1 cellular context compared by ENCODE assay signal in the genomic region with DNA sequence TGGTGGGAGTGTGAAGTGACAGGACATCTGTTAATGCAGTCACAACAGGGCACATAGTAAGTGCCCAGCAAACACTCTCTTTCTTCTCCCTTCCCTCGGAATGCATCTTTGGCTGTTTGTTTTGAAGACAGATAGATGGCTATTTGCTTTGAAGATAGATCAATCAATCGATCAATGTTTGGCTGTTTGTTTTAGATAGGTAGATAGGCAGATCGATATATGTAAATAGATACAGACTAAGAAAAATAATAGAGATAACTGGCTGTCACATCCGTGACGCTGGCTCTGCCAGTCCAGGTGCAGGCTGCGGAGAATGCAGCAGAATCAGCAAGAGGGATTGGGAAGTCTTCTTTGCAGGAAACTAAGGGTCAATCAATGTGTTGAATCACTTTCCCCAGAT.
A peak's percentile ranks its signal among the peaks of the same experiment; 100 is the strongest.
TF ChIP-seq lines count a peak whose summit lies in the region.

No MANE protein-coding gene starts in this region.

TF ChIP-seq in HepG2, 621 proteins besides CTCF, POLR2A, EP300 and RAD21 (continued from another document and continues in another):
- TF ChIP-seq, protein P1, sequence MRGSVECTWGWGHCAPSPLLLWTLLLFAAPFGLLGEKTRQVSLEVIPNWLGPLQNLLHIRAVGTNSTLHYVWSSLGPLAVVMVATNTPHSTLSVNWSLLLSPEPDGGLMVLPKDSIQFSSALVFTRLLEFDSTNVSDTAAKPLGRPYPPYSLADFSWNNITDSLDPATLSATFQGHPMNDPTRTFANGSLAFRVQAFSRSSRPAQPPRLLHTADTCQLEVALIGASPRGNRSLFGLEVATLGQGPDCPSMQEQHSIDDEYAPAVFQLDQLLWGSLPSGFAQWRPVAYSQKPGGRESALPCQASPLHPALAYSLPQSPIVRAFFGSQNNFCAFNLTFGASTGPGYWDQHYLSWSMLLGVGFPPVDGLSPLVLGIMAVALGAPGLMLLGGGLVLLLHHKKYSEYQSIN (CRISPR knock-in tag; IDR thresholded peaks at IDR 0.05; ENCODE audit: borderline replicate concordance), result no peak
- TF ChIP-seq, protein P2, sequence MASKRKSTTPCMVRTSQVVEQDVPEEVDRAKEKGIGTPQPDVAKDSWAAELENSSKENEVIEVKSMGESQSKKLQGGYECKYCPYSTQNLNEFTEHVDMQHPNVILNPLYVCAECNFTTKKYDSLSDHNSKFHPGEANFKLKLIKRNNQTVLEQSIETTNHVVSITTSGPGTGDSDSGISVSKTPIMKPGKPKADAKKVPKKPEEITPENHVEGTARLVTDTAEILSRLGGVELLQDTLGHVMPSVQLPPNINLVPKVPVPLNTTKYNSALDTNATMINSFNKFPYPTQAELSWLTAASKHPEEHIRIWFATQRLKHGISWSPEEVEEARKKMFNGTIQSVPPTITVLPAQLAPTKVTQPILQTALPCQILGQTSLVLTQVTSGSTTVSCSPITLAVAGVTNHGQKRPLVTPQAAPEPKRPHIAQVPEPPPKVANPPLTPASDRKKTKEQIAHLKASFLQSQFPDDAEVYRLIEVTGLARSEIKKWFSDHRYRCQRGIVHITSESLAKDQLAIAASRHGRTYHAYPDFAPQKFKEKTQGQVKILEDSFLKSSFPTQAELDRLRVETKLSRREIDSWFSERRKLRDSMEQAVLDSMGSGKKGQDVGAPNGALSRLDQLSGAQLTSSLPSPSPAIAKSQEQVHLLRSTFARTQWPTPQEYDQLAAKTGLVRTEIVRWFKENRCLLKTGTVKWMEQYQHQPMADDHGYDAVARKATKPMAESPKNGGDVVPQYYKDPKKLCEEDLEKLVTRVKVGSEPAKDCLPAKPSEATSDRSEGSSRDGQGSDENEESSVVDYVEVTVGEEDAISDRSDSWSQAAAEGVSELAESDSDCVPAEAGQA (IDR thresholded peaks at IDR 0.05; ENCODE audit: low read depth), result no peak
- TF ChIP-seq, protein P2 (CRISPR knock-in tag; IDR thresholded peaks at IDR 0.05; ENCODE audit: borderline replicate concordance), result no peak; the same call in 1 of the 2 replicates
- no peak for TF ChIP-seq ZKSCAN1 (IDR thresholded peaks at IDR 0.05; ENCODE audit: low read length)
- peak; percentile 30 for TF ChIP-seq RBM22 (optimal IDR thresholded peaks at IDR 0.05; ENCODE audit: low read length)
- TF ChIP-seq SP2 (CRISPR knock-in tag; IDR thresholded peaks at IDR 0.05), result no peak
- no peak for TF ChIP-seq ADNP (CRISPR knock-in tag; IDR thresholded peaks at IDR 0.05)
- TF ChIP-seq, protein P3, sequence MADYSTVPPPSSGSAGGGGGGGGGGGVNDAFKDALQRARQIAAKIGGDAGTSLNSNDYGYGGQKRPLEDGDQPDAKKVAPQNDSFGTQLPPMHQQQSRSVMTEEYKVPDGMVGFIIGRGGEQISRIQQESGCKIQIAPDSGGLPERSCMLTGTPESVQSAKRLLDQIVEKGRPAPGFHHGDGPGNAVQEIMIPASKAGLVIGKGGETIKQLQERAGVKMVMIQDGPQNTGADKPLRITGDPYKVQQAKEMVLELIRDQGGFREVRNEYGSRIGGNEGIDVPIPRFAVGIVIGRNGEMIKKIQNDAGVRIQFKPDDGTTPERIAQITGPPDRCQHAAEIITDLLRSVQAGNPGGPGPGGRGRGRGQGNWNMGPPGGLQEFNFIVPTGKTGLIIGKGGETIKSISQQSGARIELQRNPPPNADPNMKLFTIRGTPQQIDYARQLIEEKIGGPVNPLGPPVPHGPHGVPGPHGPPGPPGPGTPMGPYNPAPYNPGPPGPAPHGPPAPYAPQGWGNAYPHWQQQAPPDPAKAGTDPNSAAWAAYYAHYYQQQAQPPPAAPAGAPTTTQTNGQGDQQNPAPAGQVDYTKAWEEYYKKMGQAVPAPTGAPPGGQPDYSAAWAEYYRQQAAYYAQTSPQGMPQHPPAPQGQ (CRISPR knock-in tag; IDR thresholded peaks at IDR 0.05; ENCODE audit: borderline replicate concordance), result no peak
- TF ChIP-seq ZBTB7A (CRISPR knock-in tag; IDR thresholded peaks at IDR 0.05), result no peak
- no peak for TF ChIP-seq CC2D1A (CRISPR knock-in tag; IDR thresholded peaks at IDR 0.05)
- TF ChIP-seq ZNF510 (CRISPR knock-in tag; IDR thresholded peaks at IDR 0.05; ENCODE audit: low read depth), result no peak
- no peak for TF ChIP-seq SP1 (IDR thresholded peaks at IDR 0.05)
- TF ChIP-seq SP1 (CRISPR knock-in tag; IDR thresholded peaks at IDR 0.05), result no peak
- TF ChIP-seq, protein P4, sequence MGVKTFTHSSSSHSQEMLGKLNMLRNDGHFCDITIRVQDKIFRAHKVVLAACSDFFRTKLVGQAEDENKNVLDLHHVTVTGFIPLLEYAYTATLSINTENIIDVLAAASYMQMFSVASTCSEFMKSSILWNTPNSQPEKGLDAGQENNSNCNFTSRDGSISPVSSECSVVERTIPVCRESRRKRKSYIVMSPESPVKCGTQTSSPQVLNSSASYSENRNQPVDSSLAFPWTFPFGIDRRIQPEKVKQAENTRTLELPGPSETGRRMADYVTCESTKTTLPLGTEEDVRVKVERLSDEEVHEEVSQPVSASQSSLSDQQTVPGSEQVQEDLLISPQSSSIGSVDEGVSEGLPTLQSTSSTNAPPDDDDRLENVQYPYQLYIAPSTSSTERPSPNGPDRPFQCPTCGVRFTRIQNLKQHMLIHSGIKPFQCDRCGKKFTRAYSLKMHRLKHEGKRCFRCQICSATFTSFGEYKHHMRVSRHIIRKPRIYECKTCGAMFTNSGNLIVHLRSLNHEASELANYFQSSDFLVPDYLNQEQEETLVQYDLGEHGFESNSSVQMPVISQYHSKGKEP (CRISPR knock-in tag; IDR thresholded peaks at IDR 0.05), result no peak
- TF ChIP-seq, protein P5, sequence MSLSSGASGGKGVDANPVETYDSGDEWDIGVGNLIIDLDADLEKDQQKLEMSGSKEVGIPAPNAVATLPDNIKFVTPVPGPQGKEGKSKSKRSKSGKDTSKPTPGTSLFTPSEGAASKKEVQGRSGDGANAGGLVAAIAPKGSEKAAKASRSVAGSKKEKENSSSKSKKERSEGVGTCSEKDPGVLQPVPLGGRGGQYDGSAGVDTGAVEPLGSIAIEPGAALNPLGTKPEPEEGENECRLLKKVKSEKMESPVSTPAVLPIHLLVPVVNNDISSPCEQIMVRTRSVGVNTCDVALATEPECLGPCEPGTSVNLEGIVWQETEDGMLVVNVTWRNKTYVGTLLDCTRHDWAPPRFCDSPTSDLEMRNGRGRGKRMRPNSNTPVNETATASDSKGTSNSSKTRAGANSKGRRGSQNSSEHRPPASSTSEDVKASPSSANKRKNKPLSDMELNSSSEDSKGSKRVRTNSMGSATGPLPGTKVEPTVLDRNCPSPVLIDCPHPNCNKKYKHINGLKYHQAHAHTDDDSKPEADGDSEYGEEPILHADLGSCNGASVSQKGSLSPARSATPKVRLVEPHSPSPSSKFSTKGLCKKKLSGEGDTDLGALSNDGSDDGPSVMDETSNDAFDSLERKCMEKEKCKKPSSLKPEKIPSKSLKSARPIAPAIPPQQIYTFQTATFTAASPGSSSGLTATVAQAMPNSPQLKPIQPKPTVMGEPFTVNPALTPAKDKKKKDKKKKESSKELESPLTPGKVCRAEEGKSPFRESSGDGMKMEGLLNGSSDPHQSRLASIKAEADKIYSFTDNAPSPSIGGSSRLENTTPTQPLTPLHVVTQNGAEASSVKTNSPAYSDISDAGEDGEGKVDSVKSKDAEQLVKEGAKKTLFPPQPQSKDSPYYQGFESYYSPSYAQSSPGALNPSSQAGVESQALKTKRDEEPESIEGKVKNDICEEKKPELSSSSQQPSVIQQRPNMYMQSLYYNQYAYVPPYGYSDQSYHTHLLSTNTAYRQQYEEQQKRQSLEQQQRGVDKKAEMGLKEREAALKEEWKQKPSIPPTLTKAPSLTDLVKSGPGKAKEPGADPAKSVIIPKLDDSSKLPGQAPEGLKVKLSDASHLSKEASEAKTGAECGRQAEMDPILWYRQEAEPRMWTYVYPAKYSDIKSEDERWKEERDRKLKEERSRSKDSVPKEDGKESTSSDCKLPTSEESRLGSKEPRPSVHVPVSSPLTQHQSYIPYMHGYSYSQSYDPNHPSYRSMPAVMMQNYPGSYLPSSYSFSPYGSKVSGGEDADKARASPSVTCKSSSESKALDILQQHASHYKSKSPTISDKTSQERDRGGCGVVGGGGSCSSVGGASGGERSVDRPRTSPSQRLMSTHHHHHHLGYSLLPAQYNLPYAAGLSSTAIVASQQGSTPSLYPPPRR (CRISPR knock-in tag; IDR thresholded peaks at IDR 0.05; ENCODE audit: borderline replicate concordance), result peak; percentile 97
- no peak for TF ChIP-seq TSC22D2 (CRISPR knock-in tag; IDR thresholded peaks at IDR 0.05; ENCODE audit: borderline replicate concordance)
- TF ChIP-seq ZNF253 (CRISPR knock-in tag; IDR thresholded peaks at IDR 0.05; ENCODE audit: borderline replicate concordance), result no peak
- no peak for TF ChIP-seq AKAP8 (CRISPR knock-in tag; IDR thresholded peaks at IDR 0.05)
- TF ChIP-seq, protein P6, sequence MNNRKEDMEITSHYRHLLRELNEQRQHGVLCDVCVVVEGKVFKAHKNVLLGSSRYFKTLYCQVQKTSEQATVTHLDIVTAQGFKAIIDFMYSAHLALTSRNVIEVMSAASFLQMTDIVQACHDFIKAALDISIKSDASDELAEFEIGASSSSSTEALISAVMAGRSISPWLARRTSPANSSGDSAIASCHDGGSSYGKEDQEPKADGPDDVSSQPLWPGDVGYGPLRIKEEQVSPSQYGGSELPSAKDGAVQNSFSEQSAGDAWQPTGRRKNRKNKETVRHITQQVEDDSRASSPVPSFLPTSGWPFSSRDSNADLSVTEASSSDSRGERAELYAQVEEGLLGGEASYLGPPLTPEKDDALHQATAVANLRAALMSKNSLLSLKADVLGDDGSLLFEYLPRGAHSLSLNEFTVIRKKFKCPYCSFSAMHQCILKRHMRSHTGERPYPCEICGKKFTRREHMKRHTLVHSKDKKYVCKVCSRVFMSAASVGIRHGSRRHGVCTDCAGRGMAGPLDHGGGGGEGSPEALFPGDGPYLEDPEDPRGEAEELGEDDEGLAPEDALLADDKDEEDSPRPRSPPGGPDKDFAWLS (CRISPR knock-in tag; IDR thresholded peaks at IDR 0.05; ENCODE audit: borderline replicate concordance), result no peak
- TF ChIP-seq, protein P7, sequence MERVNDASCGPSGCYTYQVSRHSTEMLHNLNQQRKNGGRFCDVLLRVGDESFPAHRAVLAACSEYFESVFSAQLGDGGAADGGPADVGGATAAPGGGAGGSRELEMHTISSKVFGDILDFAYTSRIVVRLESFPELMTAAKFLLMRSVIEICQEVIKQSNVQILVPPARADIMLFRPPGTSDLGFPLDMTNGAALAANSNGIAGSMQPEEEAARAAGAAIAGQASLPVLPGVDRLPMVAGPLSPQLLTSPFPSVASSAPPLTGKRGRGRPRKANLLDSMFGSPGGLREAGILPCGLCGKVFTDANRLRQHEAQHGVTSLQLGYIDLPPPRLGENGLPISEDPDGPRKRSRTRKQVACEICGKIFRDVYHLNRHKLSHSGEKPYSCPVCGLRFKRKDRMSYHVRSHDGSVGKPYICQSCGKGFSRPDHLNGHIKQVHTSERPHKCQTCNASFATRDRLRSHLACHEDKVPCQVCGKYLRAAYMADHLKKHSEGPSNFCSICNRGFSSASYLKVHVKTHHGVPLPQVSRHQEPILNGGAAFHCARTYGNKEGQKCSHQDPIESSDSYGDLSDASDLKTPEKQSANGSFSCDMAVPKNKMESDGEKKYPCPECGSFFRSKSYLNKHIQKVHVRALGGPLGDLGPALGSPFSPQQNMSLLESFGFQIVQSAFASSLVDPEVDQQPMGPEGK (CRISPR knock-in tag; IDR thresholded peaks at IDR 0.05), result 0 out of 2 replicates have a peak, but pooled peaks have one; percentile 28
- no peak for TF ChIP-seq EHMT2 (IDR thresholded peaks at IDR 0.05; ENCODE audit: borderline replicate concordance, low read depth, low read length)
- TF ChIP-seq ASH2L (IDR thresholded peaks at IDR 0.05; ENCODE audit: insufficient read length, low read depth, low read length), result no peak
- peak; percentile 92 for TF ChIP-seq HHEX (CRISPR knock-in tag; IDR thresholded peaks at IDR 0.05)
- no peak for TF ChIP-seq SALL2 (CRISPR knock-in tag; IDR thresholded peaks at IDR 0.05)
- TF ChIP-seq MED13 (CRISPR knock-in tag; IDR thresholded peaks at IDR 0.05), result no peak
- TF ChIP-seq ATAD3A (CRISPR knock-in tag; IDR thresholded peaks at IDR 0.05), result no peak
- no peak for TF ChIP-seq HMG20B (CRISPR knock-in tag; conservative IDR thresholded peaks at IDR 0.05)
- no peak for TF ChIP-seq ZNF460 (CRISPR knock-in tag; IDR thresholded peaks at IDR 0.05; ENCODE audit: borderline replicate concordance)
- TF ChIP-seq ZNF841 (CRISPR knock-in tag; IDR thresholded peaks at IDR 0.05; ENCODE audit: borderline replicate concordance), result no peak
- TF ChIP-seq TEAD3 (CRISPR knock-in tag; optimal IDR thresholded peaks at IDR 0.05; ENCODE audit: borderline replicate concordance), result peak; percentile 93
